1 cellular context compared by ENCODE assay signal in genomic region chr17:20289984-20290383, GRCh38.
A peak's percentile ranks its signal among the peaks of the same experiment; 100 is the strongest.
TF ChIP-seq lines count a peak whose summit lies in the region.

No MANE protein-coding gene starts in this region.

TF ChIP-seq in HepG2, 621 proteins besides CTCF, POLR2A, EP300 and RAD21 (continued from another document):
- TF ChIP-seq ARID3A (IDR thresholded peaks at IDR 0.05; ENCODE audit: low read depth, low read length) (0 out of 2 replicates have a peak, but pooled peaks have one; percentile 36), FOXO1 (CRISPR knock-in tag; IDR thresholded peaks at IDR 0.05) (no peak), PAXIP1 (CRISPR knock-in tag; conservative IDR thresholded peaks at IDR 0.05) (0 out of 2 replicates have a peak, but pooled peaks have one; percentile 24), ARID5B (CRISPR knock-in tag; IDR thresholded peaks at IDR 0.05) (no peak)
